17 cellular contexts compared by ENCODE assay signal in genomic region chr11:133041928-133042890, GRCh38.
DNase-seq lines count a peak whose midpoint lies in the region; ATAC-seq and TF ChIP-seq lines count a peak whose summit lies in the region.
"Had no signal": no experiment of that assay in that cellular context is flagged by ENCODE, and none has a peak within 500 bp of the region (broad histone marks: within the 10 kb centered on the region; RNA-seq: fewer than 3 reads in every experiment).

No MANE protein-coding gene starts in this region.

- peaks cover 38% of the 10 kb centered on the region for H3K4me1 Mint-ChIP-seq in glutamatergic neuron (ENCODE audit: low read depth, unreplicated experiment)
- H3K4me1 Mint-ChIP-seq in nephron progenitor cell = peaks cover 31% of the 10 kb centered on the region
- H3K4me1 Mint-ChIP-seq in stimulated activated memory B cell treated with anti-CD40 and anti-IgM and Interleukin-4, amounts not matched to agents 10 μg/mL and 1 μg/mL and 100 μg/mL, for 72 hours = no peaks in the 10 kb centered on the region

- H3K4me3 Mint-ChIP-seq in glutamatergic neuron (ENCODE audit: unreplicated experiment) = no peak overlapping the region
- no peak overlapping the region for H3K4me3 Mint-ChIP-seq in nephron progenitor cell
- H3K4me3 Mint-ChIP-seq in stimulated activated memory B cell treated with anti-CD40 and anti-IgM and Interleukin-4, amounts not matched to agents 10 μg/mL and 1 μg/mL and 100 μg/mL, for 72 hours = no peak overlapping the region

- H3K9me3 Mint-ChIP-seq in glutamatergic neuron (ENCODE audit: unreplicated experiment) (peaks cover 4% of the 10 kb centered on the region), nephron progenitor cell (no peaks in the 10 kb centered on the region)
- peaks cover 11% of the 10 kb centered on the region for H3K9me3 Mint-ChIP-seq in stimulated activated memory B cell treated with anti-CD40 and anti-IgM and Interleukin-4, amounts not matched to agents 10 μg/mL and 1 μg/mL and 100 μg/mL, for 72 hours

- H3K27me3 Mint-ChIP-seq in glutamatergic neuron (ENCODE audit: unreplicated experiment) (no peaks in the 10 kb centered on the region), nephron progenitor cell (ENCODE audit: low read depth, poor library complexity) (peaks cover 13% of the 10 kb centered on the region)
- H3K27me3 Mint-ChIP-seq in stimulated activated memory B cell treated with anti-CD40 and anti-IgM and Interleukin-4, amounts not matched to agents 10 μg/mL and 1 μg/mL and 100 μg/mL, for 72 hours = no peaks in the 10 kb centered on the region

- DNase-seq in NCI-H748 (lab: John Stamatoyannopoulos, UW; ENCODE audit: unreplicated experiment) (peak; percentile 6), NCI-H748 treated with DMSO at 0.1 percent for 48 hours (lab: John Stamatoyannopoulos, UW) (no peak), glutamatergic neuron (peak; percentile 56), nephron progenitor cell (no peak), AG08395 (ENCODE audit: low spot score) (no peak), CD1c-positive myeloid dendritic cell (ENCODE audit: extremely low spot score) (no peak)
- DNase-seq: C1 segment of cervical spinal cord, DMS 273 treated with DMSO at 0.1 percent for 48 hours, EL, NCI-H1417 treated with DMSO at 0.1 percent for 48 hours, NCI-H2029, NCI-H2171, NCI-H510A, PC-9, SJCRH30 had no signal

- no peak overlapping the region for H3K27ac Mint-ChIP-seq in glutamatergic neuron (ENCODE audit: unreplicated experiment)
- H3K27ac Mint-ChIP-seq in nephron progenitor cell = peak overlapping the region; percentile 61
- H3K27ac Mint-ChIP-seq in stimulated activated memory B cell treated with anti-CD40 and anti-IgM and Interleukin-4, amounts not matched to agents 10 μg/mL and 1 μg/mL and 100 μg/mL, for 72 hours = no peak overlapping the region

- ATAC-seq in stimulated activated memory B cell treated with anti-CD40 and anti-IgM and Interleukin-4, amounts not matched to agents 10 μg/mL and 1 μg/mL and 100 μg/mL, for 72 hours = no peak
- no peak for ATAC-seq in GM18873 (IDR thresholded peaks at IDR 0.05; ENCODE audit: low FRiP score, unreplicated experiment)

- H3K36me3 Mint-ChIP-seq in glutamatergic neuron (ENCODE audit: unreplicated experiment) (no peaks in the 10 kb centered on the region), nephron progenitor cell (ENCODE audit: low read depth) (no peaks in the 10 kb centered on the region)
- H3K36me3 Mint-ChIP-seq in stimulated activated memory B cell treated with anti-CD40 and anti-IgM and Interleukin-4, amounts not matched to agents 10 μg/mL and 1 μg/mL and 100 μg/mL, for 72 hours = no peaks in the 10 kb centered on the region

- TF ChIP-seq CTCF in glutamatergic neuron (IDR thresholded peaks at IDR 0.05; ENCODE audit: partially characterized antibody, unreplicated experiment) (no peak), nephron progenitor cell (IDR thresholded peaks at IDR 0.05) (no peak)

Comparison
In these comparisons a context has a peak if more than half of its experiments do, and no peak if none do; other contexts are left out.
1. DNase-seq: peak in NCI-H748 (single experiment) and glutamatergic neuron (single experiment); none in NCI-H748 treated with DMSO at 0.1 percent for 48 hours (single experiment), nephron progenitor cell (single experiment), AG08395 (single experiment) and CD1c-positive myeloid dendritic cell (single experiment).